In the genomic region with DNA sequence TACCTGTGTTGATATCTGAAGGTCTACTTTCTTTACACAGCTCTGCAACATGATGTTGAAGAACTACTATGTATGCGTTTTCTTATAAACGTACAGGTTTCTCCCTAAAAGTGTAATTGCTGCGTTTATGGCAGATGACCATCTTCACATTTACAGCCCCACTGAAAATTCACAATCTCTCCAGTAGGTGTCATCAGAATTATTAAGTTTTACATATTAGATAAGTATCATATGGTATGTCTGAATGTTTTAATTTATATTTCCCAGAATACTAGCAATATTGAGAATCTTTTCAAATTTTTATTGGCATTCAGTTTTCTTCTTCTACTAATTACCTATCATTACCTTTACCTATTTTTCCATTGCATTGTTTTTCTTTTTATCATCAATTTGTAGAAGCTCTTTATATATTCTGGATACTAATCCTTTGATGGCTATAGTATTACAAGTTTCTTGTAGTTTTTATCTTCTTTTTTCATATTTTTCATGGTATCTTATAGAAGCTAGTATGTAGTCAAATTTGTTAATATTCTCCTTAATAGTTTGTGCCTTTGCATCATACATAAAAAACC, we compare ENCODE assay signal across 9 cellular contexts.
DNase-seq lines count a peak whose midpoint lies in the region; ATAC-seq, FAIRE-seq and TF ChIP-seq lines count a peak whose summit lies in the region.
"Had no signal": no experiment of that assay in that cellular context is flagged by ENCODE, and none has a peak within 500 bp of the region (broad histone marks: within the 10 kb centered on the region; RNA-seq: fewer than 3 reads in every experiment).

No MANE protein-coding gene starts in this region.

- no peak for ATAC-seq in GM21528 (IDR thresholded peaks at IDR 0.05; ENCODE audit: low FRiP score, unreplicated experiment)
- ATAC-seq in GM18873 (IDR thresholded peaks at IDR 0.05; ENCODE audit: low FRiP score, unreplicated experiment) = no peak
- ATAC-seq in GM18519 (IDR thresholded peaks at IDR 0.05; ENCODE audit: low FRiP score, unreplicated experiment) = no peak

- peak; percentile 55 for FAIRE-seq in H54 (lab: Jason Lieb, UNC)

- POLR2A ChIA-PET in AG04450 (lab: Yijun Ruan, JAX) (no interaction called here), RWPE1 (lab: Yijun Ruan, JAX; ENCODE audit: low non-redundant PET) (no interaction called here)

- TF ChIP-seq CTCF in AG04450 (IDR thresholded peaks at IDR 0.05; ENCODE audit: low read depth, low read length) = peak; percentile 47
- TF ChIP-seq CTCF in RWPE1 (conservative IDR thresholded peaks at IDR 0.05; ENCODE audit: low read depth) = peak; percentile 21; the same call in 1 of the 2 replicates

- TF ChIP-seq POLR2A in H54 (IDR thresholded peaks at IDR 0.05; ENCODE audit: low read depth, low read length) = no peak

- no peaks in the 10 kb centered on the region for H3K27me3 ChIP-seq in AG04450 (ENCODE audit: control insufficient read depth, insufficient read depth, low read length)

- H3K27ac ChIP-seq in AG04450 (ENCODE audit: low read depth, low read length) (no peak overlapping the region), RWPE1 (no peak overlapping the region)

- no peak for DNase-seq in AG04450 (ENCODE audit: low read depth, low spot score)
- no peak for DNase-seq in H54 (ENCODE audit: insufficient read length, low spot score)
- DNase-seq in RWPE1 (ENCODE audit: low spot score) = peak; percentile 12
- peak; percentile 31 for DNase-seq in glomerular visceral epithelial cell (ENCODE audit: extremely low spot score)
- no peak for DNase-seq in Ammon's horn (ENCODE audit: low spot score)
- DNase-seq: SHP77 treated with DMSO at 0.1 percent for 48 hours had no signal

- no peak overlapping the region for H3K4me3 ChIP-seq in AG04450 (ENCODE audit: low read depth, low read length)

- CTCF ChIA-PET in AG04450 (lab: Charles Lee) = interaction anchor here (0.7 to 3.5 kb wide), 3 partner anchors 12 to 325 kb away, joined by 3 to 20 read pairs (median 4); no protein-coding TSS in a partner anchor
- CTCF ChIA-PET in RWPE1 (lab: Yijun Ruan, JAX) = interaction anchor here (0.5 to 1.5 kb wide), 5 partner anchors 26 to 325 kb away, joined by 3 to 5 read pairs (median 3); no protein-coding TSS in a partner anchor

- H3K9me3 ChIP-seq in AG04450 (ENCODE audit: control insufficient read depth, insufficient read depth, low read length) = no peaks in the 10 kb centered on the region

Comparison
In these comparisons a context has a peak if more than half of its experiments do, and no peak if none do; other contexts are left out.
1. DNase-seq: peak in RWPE1 (single experiment) and glomerular visceral epithelial cell (single experiment); none in AG04450 (single experiment), H54 (single experiment) and Ammon's horn (single experiment).